20 cellular contexts compared by ENCODE assay signal in the genomic region with DNA sequence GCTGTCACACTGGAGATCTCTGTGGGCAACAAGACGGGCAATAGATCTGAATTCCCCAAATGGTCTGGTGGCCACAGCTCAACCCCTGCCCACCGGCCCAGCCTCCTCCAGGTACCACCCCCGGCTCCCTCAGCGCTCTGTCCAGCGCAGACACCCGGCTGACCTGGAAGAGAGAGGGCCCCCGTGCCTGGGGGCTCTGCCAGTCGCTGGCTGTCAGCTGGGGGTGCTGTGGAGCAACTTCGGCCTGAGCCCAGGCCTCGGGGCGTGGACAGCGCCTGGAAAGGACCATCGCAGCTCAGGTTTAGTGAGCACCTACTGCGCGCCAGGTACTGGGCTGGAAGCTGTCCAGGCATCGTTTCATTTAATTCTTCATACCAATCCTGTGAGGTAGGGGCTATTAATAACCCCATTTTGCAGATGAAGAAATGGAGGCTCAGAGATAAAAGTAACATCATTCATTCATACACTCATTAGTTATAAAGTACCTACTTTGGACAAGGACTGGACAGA. TPM values are rescaled to one million over a fixed set of nuclear protein-coding genes. Genes with fewer than 3 reads are reported as not detected.
DNase-seq lines count a peak whose midpoint lies in the region; ATAC-seq and TF ChIP-seq lines count a peak whose summit lies in the region.
"Had no signal": no experiment of that assay in that cellular context is flagged by ENCODE, and none has a peak within 500 bp of the region (broad histone marks: within the 10 kb centered on the region; RNA-seq: fewer than 3 reads in every experiment).

No MANE protein-coding gene starts in this region.

- POLR2A ChIA-PET in PC-3 (lab: Charles Lee; ENCODE audit: unreplicated experiment) = no interaction called here

- H2AK5ac ChIP-seq in trophoblast cell (ENCODE audit: low read length) = no peak overlapping the region

- no peak overlapping the region for H4K8ac ChIP-seq in trophoblast cell (ENCODE audit: low read depth, low read length)

- H3K27me3 Mint-ChIP-seq in GM23338 (ENCODE audit: insufficient read depth, low read depth, poor library complexity) (peaks cover 18% of the 10 kb centered on the region), endodermal cell (ENCODE audit: insufficient read depth) (no peaks in the 10 kb centered on the region), immature natural killer cell (ENCODE audit: low read depth in 3 of 3) (peaks cover 0 to 3% (median 3%) of the 10 kb centered on the region in 3 donors)
- no peaks in the 10 kb centered on the region for H3K27me3 Mint-ChIP-seq in activated naive CD4-positive, alpha-beta T cell treated with anti-CD3 and anti-CD28 coated beads, Interleukin-2, amount 10 ng/mL, durations not matched to agents 7 days and 5 days
- H3K27me3 Mint-ChIP-seq: activated CD4-positive, alpha-beta memory T cell treated with anti-CD3 and anti-CD28 coated beads, Interleukin-2, amount 10 ng/mL, durations not matched to agents 7 days and 5 days; CD4-positive, CD25-positive, alpha-beta regulatory T cell; memory B cell had no signal

- H3K27ac Mint-ChIP-seq in GM23338 (no peak overlapping the region), endodermal cell (no peak overlapping the region), immature natural killer cell (peak overlapping the region in 2 of 6 donors; percentile 30)
- H3K27ac Mint-ChIP-seq in activated naive CD4-positive, alpha-beta T cell treated with anti-CD3 and anti-CD28 coated beads, Interleukin-2, amount 10 ng/mL, durations not matched to agents 7 days and 5 days = no peak overlapping the region
- H3K27ac Mint-ChIP-seq: activated CD4-positive, alpha-beta memory T cell treated with anti-CD3 and anti-CD28 coated beads, Interleukin-2, amount 10 ng/mL, durations not matched to agents 7 days and 5 days; memory B cell had no signal

- H3K14ac ChIP-seq in trophoblast cell (ENCODE audit: low read length) = no peak overlapping the region

- no peaks in the 10 kb centered on the region for H3K9me2 ChIP-seq in GM23338 (ENCODE audit: insufficient read depth)
- no peaks in the 10 kb centered on the region for H3K9me2 ChIP-seq in PC-3 (replicated peaks; ENCODE audit: low read length)

- H3F3A ChIP-seq in GM23338 (replicated peaks; ENCODE audit: low read depth) = peaks cover 15% of the 10 kb centered on the region; the same call in 1 of the 2 replicates
- no peaks in the 10 kb centered on the region for H3F3A ChIP-seq in PC-3 (ENCODE audit: low read length, unreplicated experiment)

- no peak overlapping the region for H2BK5ac ChIP-seq in trophoblast cell (ENCODE audit: low read depth, low read length, poor library complexity)

- H2BK12ac ChIP-seq in trophoblast cell (ENCODE audit: low read length) = no peak overlapping the region

- H3K36me3 Mint-ChIP-seq in GM23338 (ENCODE audit: low read depth) = peaks cover 8% of the 10 kb centered on the region; the same call in 2 of the 3 replicates
- peaks cover 37% of the 10 kb centered on the region for H3K36me3 Mint-ChIP-seq in endodermal cell (ENCODE audit: low read depth)
- peaks cover 12% of the 10 kb centered on the region for H3K36me3 Mint-ChIP-seq in activated naive CD4-positive, alpha-beta T cell treated with anti-CD3 and anti-CD28 coated beads, Interleukin-2, amount 10 ng/mL, durations not matched to agents 7 days and 5 days
- no peaks in the 10 kb centered on the region for H3K36me3 Mint-ChIP-seq in immature natural killer cell

- no peak overlapping the region for H3K23ac ChIP-seq in trophoblast cell (ENCODE audit: low read length)

- H3K4me3 Mint-ChIP-seq in GM23338 = no peak overlapping the region
- no peak overlapping the region for H3K4me3 Mint-ChIP-seq in endodermal cell
- no peak overlapping the region for H3K4me3 Mint-ChIP-seq in activated naive CD4-positive, alpha-beta T cell treated with anti-CD3 and anti-CD28 coated beads, Interleukin-2, amount 10 ng/mL, durations not matched to agents 7 days and 5 days
- no peak overlapping the region for H3K4me3 Mint-ChIP-seq in immature natural killer cell
- H3K4me3 Mint-ChIP-seq: activated CD4-positive, alpha-beta memory T cell treated with anti-CD3 and anti-CD28 coated beads, Interleukin-2, amount 10 ng/mL, durations not matched to agents 7 days and 5 days; CD4-positive, CD25-positive, alpha-beta regulatory T cell; memory B cell had no signal

- no peaks in the 10 kb centered on the region for H3K36me3 ChIP-seq in GM23338 (ENCODE audit: insufficient read depth)
- peaks cover 25% of the 10 kb centered on the region for H3K36me3 ChIP-seq in PC-3 (ENCODE audit: low read depth, low read length)
- H3K36me3 ChIP-seq in endodermal cell (ENCODE audit: control insufficient read depth, insufficient read depth, low read length) = peaks cover 11% of the 10 kb centered on the region
- H3K36me3 ChIP-seq in trophoblast cell (ENCODE audit: control insufficient read depth in 1 of 2, insufficient read depth in 2 of 2, low read length in 2 of 2) = peaks cover 65 to 75% of the 10 kb centered on the region in 2 experiments

- H3K4me2 ChIP-seq in GM23338 (no peak overlapping the region), PC-3 (ENCODE audit: low read length) (no peak overlapping the region), trophoblast cell (ENCODE audit: low read length) (no peak overlapping the region)

- ATAC-seq in GM23338 (peak; percentile 14), PC-3 (no peak)
- ATAC-seq: GM12878, sciatic nerve had no signal

- H3K4me1 ChIP-seq in GM23338 (ENCODE audit: insufficient read depth) = peaks cover 12% of the 10 kb centered on the region
- peaks cover 12% of the 10 kb centered on the region for H3K4me1 ChIP-seq in PC-3 (ENCODE audit: insufficient read depth, low read length)
- H3K4me1 ChIP-seq in endodermal cell (ENCODE audit: control insufficient read depth, insufficient read depth, low read length) = peaks cover 14% of the 10 kb centered on the region
- peaks cover 10 to 19% of the 10 kb centered on the region in 2 experiments for H3K4me1 ChIP-seq in trophoblast cell (ENCODE audit: control insufficient read depth in 1 of 2, insufficient read depth in 2 of 2, low read length in 2 of 2)

- H3K4ac ChIP-seq in trophoblast cell (ENCODE audit: low read depth, low read length) = no peak overlapping the region

- intact Hi-C loops in PC-3 (cut with micrococcal nuclease) = loop anchor here (10.0 kb wide), 1 partner anchor 138 kb away; no protein-coding TSS in a partner anchor

- H4K91ac ChIP-seq in trophoblast cell (ENCODE audit: low read depth, low read length) = no peak overlapping the region

- no peak overlapping the region for H3K9ac ChIP-seq in PC-3 (ENCODE audit: low read length)
- H3K9ac ChIP-seq in endodermal cell (ENCODE audit: extremely low read depth, low read length, poor library complexity, severe bottlenecking) = no peak overlapping the region
- H3K9ac ChIP-seq in trophoblast cell (ENCODE audit: low read length) = no peak overlapping the region

- H3K4me1 Mint-ChIP-seq in GM23338 (peaks cover 21% of the 10 kb centered on the region), endodermal cell (peaks cover 17% of the 10 kb centered on the region), immature natural killer cell (peaks cover 24 to 27% of the 10 kb centered on the region in 2 donors)
- H3K4me1 Mint-ChIP-seq in activated naive CD4-positive, alpha-beta T cell treated with anti-CD3 and anti-CD28 coated beads, Interleukin-2, amount 10 ng/mL, durations not matched to agents 7 days and 5 days = peaks cover 33% of the 10 kb centered on the region

- H3K79me2 ChIP-seq in GM23338 (replicated peaks; ENCODE audit: insufficient read depth) (no peaks in the 10 kb centered on the region), PC-3 (ENCODE audit: low read length) (peaks cover 10% of the 10 kb centered on the region), trophoblast cell (ENCODE audit: control insufficient read depth, insufficient read depth, low read length, poor library complexity) (peaks cover 2% of the 10 kb centered on the region)

- H3K18ac ChIP-seq in trophoblast cell (ENCODE audit: low read length) = peak overlapping the region; percentile 37

- no peak overlapping the region for H4K12ac ChIP-seq in trophoblast cell (ENCODE audit: low read depth, low read length)

- H3K27me3 ChIP-seq in GM23338 (ENCODE audit: insufficient read depth) = no peaks in the 10 kb centered on the region
- no peaks in the 10 kb centered on the region for H3K27me3 ChIP-seq in PC-3 (ENCODE audit: low read length)
- no peaks in the 10 kb centered on the region for H3K27me3 ChIP-seq in endodermal cell (ENCODE audit: control insufficient read depth, insufficient read depth, low read length, poor library complexity, severe bottlenecking)
- H3K27me3 ChIP-seq in trophoblast cell (ENCODE audit: insufficient read depth, low read length) = no peaks in the 10 kb centered on the region
- H3K27me3 ChIP-seq: tibial nerve had no signal

- H3K4me3 ChIP-seq in GM23338 (no peak overlapping the region), PC-3 (ENCODE audit: low read length) (no peak overlapping the region), endodermal cell (ENCODE audit: low read length) (no peak overlapping the region), trophoblast cell (ENCODE audit: low read depth, low read length) (no peak overlapping the region)
- H3K4me3 ChIP-seq: GM12878, tibial nerve had no signal

- peaks cover 5% of the 10 kb centered on the region for H3K79me1 ChIP-seq in trophoblast cell (ENCODE audit: low read length)

- H3K9me3 Mint-ChIP-seq in GM23338 (no peaks in the 10 kb centered on the region), endodermal cell (no peaks in the 10 kb centered on the region), immature natural killer cell (no peaks in the 10 kb centered on the region)
- H3K9me3 Mint-ChIP-seq in activated naive CD4-positive, alpha-beta T cell treated with anti-CD3 and anti-CD28 coated beads, Interleukin-2, amount 10 ng/mL, durations not matched to agents 7 days and 5 days = no peaks in the 10 kb centered on the region
- H3K9me3 Mint-ChIP-seq: activated CD4-positive, alpha-beta memory T cell treated with anti-CD3 and anti-CD28 coated beads, Interleukin-2, amount 10 ng/mL, durations not matched to agents 7 days and 5 days; CD4-positive, CD25-positive, alpha-beta regulatory T cell; memory B cell had no signal

- CTCF ChIA-PET in PC-3 (lab: Charles Lee) = no interaction called here
- CTCF ChIA-PET in activated naive CD4-positive, alpha-beta T cell treated with anti-CD3 and anti-CD28 coated beads, Interleukin-2, amount 10 ng/mL, durations not matched to agents 7 days and 5 days (lab: Charles Lee) = interaction anchor here (6.7 kb wide), 1 partner anchor 16 kb away, joined by 97 read pairs; no protein-coding TSS in a partner anchor

- TF ChIP-seq CTCF in GM23338 (conservative IDR thresholded peaks at IDR 0.05; ENCODE audit: low read depth in 2 of 2) = peak; percentile 50 to 76
- TF ChIP-seq CTCF in PC-3 (conservative IDR thresholded peaks at IDR 0.05; ENCODE audit: low read depth, low read length) = 0 out of 2 replicates have a peak, but pooled peaks have one; percentile 29
- peak; percentile 42 for TF ChIP-seq CTCF in endodermal cell (conservative IDR thresholded peaks at IDR 0.05)

- peak; percentile 64 for DNase-seq in GM23338 (ENCODE audit: low spot score)
- DNase-seq in PC-3 = no peak
- no peak for DNase-seq in endodermal cell
- DNase-seq in trophoblast cell = no peak
- no peak for DNase-seq in dermis blood vessel endothelial cell
- no peak for DNase-seq in activated naive CD4-positive, alpha-beta T cell (lab: John Stamatoyannopoulos, UW)
- DNase-seq in activated naive CD4-positive, alpha-beta T cell treated with anti-CD3 and anti-CD28 coated beads, Interleukin-2, amount 10 ng/mL, durations not matched to agents 7 days and 5 days = no peak
- no peak for DNase-seq in immature natural killer cell
- DNase-seq: activated CD4-positive, alpha-beta memory T cell treated with anti-CD3 and anti-CD28 coated beads, Interleukin-2, amount 10 ng/mL, durations not matched to agents 7 days and 5 days; activated naive CD4-positive, alpha-beta T cell treated with anti-CD3 and anti-CD28 coated beads, Interleukin-2, amount 50 U/mL, for 16 hours; CD4-positive, CD25-positive, alpha-beta regulatory T cell; hypothalamus; NCI-H187 treated with DMSO at 0.1 percent for 48 hours; NCI-H2227 treated with DMSO at 0.1 percent for 48 hours; stimulated activated naive CD4-positive, alpha-beta T cell treated with Interleukin-2 at 50 U/mL for 16 hours; T-helper 9 cell had no signal

- H4K20me1 ChIP-seq in GM23338 (replicated peaks; ENCODE audit: insufficient read depth) (no peaks in the 10 kb centered on the region), PC-3 (ENCODE audit: low read length) (no peaks in the 10 kb centered on the region)

- WGBS in endodermal cell (ENCODE audit: insufficient coverage in 1 of 2, insufficient read length in 1 of 2), 2 experiments = 92 to 98% methylated on average over 14 to 16 of the region's 16 CpGs
- WGBS in trophoblast cell (ENCODE audit: extremely low coverage, insufficient coverage, insufficient read length) = no CpG with 5 or more reads among the region's 16 CpGs

- BruUV-seq in PC-3 (replicated peaks; lab: Mats Ljungman, UMichigan) = no TSS peak

- no peak overlapping the region for H2BK120ac ChIP-seq in trophoblast cell (ENCODE audit: insufficient read depth, low read length, poor library complexity)

- H3K9me3 ChIP-seq in PC-3 (ENCODE audit: low read length) (no peaks in the 10 kb centered on the region), endodermal cell (ENCODE audit: control insufficient read depth, low read length) (no peaks in the 10 kb centered on the region), trophoblast cell (ENCODE audit: insufficient read depth, low read depth, low read length) (no peaks in the 10 kb centered on the region)
- H3K9me3 ChIP-seq: tibial nerve had no signal

- no peak overlapping the region for H2AFZ ChIP-seq in GM23338
- no peak overlapping the region for H2AFZ ChIP-seq in PC-3 (ENCODE audit: low read length)
- H2AFZ ChIP-seq in trophoblast cell (ENCODE audit: insufficient read depth, low read length, poor library complexity) = no peak overlapping the region

- H3K27ac ChIP-seq in GM23338 (ENCODE audit: low read depth) (no peak overlapping the region; the same call in 1 of the 2 replicates), PC-3 (ENCODE audit: low read length) (no peak overlapping the region), endodermal cell (ENCODE audit: low read depth, low read length) (no peak overlapping the region), trophoblast cell (ENCODE audit: low read depth, low read length) (no peak overlapping the region)

RNA-seq across cellular contexts. Expression of a gene that starts 51.0 kb away (rescaled TPM):
- 19.1 and 22.2 TPM in 2 replicates for total RNA-seq in GM23338 (2014; rRNA removed; shearing (Covaris generic))
- 6.8 and 8.3 TPM in 2 replicates for polyA plus RNA-seq in GM23338 (2016; fragmentation: Nextera tagmentation; extraction: Ambion mirVana)
- 15.2 and 20.4 TPM in 2 replicates for total RNA-seq in PC-3 (2014; rRNA removed)
- 10 to 100 TPM; 39.3 to 41.2 TPM for total RNA-seq in endodermal cell
- polyA plus RNA-seq in endodermal cell (2013, experiment 1 of 2) = 52.1 TPM
- 50.1 TPM for polyA plus RNA-seq in endodermal cell (2013, experiment 2 of 2)
- 37.4 and 37.5 TPM in 2 replicates for polyA plus RNA-seq in trophoblast cell (2013)
- 7.1 and 16.0 TPM in 2 replicates for total RNA-seq in dermis blood vessel endothelial cell
- 1 to 10 TPM in 2 of 3 donors, not detected in 1; 1.2 to 6.3 TPM for polyA plus RNA-seq in immature natural killer cell
